In genomic region chr22:43446881-43447280, GRCh38 we compare ENCODE assay signal across 15 cellular contexts. TPM values are rescaled to one million over a fixed set of nuclear protein-coding genes. Genes with fewer than 3 reads are reported as not detected.
DNase-seq lines count a peak whose midpoint lies in the region; ATAC-seq and TF ChIP-seq lines count a peak whose summit lies in the region.
"Had no signal": no experiment of that assay in that cellular context is flagged by ENCODE, and none has a peak within 500 bp of the region (broad histone marks: within the 10 kb centered on the region; RNA-seq: fewer than 3 reads in every experiment).

No MANE protein-coding gene starts in this region.

- H3K4me3 Mint-ChIP-seq in natural killer cell, result no peak overlapping the region
- H3K4me3 Mint-ChIP-seq: B cell; T-helper 1 cell treated with Interleukin-12 subunit alpha and Interleukin-12 subunit beta and Interleukin-4 antibody, amounts not matched to agents 30 μg/mL and 1 μg/mL, for 36 hours had no signal

- H3K4me1 Mint-ChIP-seq in natural killer cell, result no peaks in the 10 kb centered on the region

- no peak overlapping the region for H3K27ac Mint-ChIP-seq in natural killer cell
- H3K27ac Mint-ChIP-seq: B cell; T-helper 1 cell treated with Interleukin-12 subunit alpha and Interleukin-12 subunit beta and Interleukin-4 antibody, amounts not matched to agents 30 μg/mL and 1 μg/mL, for 36 hours had no signal

- H3K9me3 ChIP-seq in BLaER1, result no peaks in the 10 kb centered on the region

- DNase-seq in NCI-H1092 (lab: John Stamatoyannopoulos, UW), result peak; percentile 74
- peak; percentile 91 for DNase-seq in NCI-H345 (lab: John Stamatoyannopoulos, UW)
- no peak for DNase-seq in epithelial cell of proximal tubule (ENCODE audit: low read depth)
- DNase-seq in GF-D8 (lab: John Stamatoyannopoulos, UW), result no peak
- DNase-seq in coronary artery (ENCODE audit: low spot score), result no peak
- no peak for DNase-seq in natural killer cell
- DNase-seq: activated naive CD4-positive, alpha-beta T cell treated with anti-CD3 and anti-CD28 coated beads, Interleukin-2, amount 50 U/mL, for 16 hours; cerebellar nuclear complex; naive B cell; NK-92 treated with Interleukin-12 subunit alpha and Interleukin-12 subunit beta, amount 100 ng/mL, for 24 hours had no signal

- no peak overlapping the region for H3K4me3 ChIP-seq in BLaER1
- no peak overlapping the region for H3K4me3 ChIP-seq in epithelial cell of proximal tubule (ENCODE audit: low read depth, low read length)
- no peak overlapping the region for H3K4me3 ChIP-seq in coronary artery

- H3K9me3 Mint-ChIP-seq in natural killer cell, result no peaks in the 10 kb centered on the region
- H3K9me3 Mint-ChIP-seq: T-helper 1 cell treated with Interleukin-12 subunit alpha and Interleukin-12 subunit beta and Interleukin-4 antibody, amounts not matched to agents 30 μg/mL and 1 μg/mL, for 36 hours had no signal

- H3K4me2 ChIP-seq in BLaER1, result peak overlapping the region; percentile 83

- intact Hi-C loops in natural killer cell (cut with micrococcal nuclease), result no loop called here

- no peak for TF ChIP-seq POLR2A in GM18505 (IDR thresholded peaks at IDR 0.05; ENCODE audit: borderline replicate concordance, extremely low read depth, insufficient read depth, insufficient read length)

- ATAC-seq in GM18505 (IDR thresholded peaks at IDR 0.05; ENCODE audit: unreplicated experiment) (no peak), natural killer cell (no peak)

- peaks cover 68% of the 10 kb centered on the region for H3K4me1 ChIP-seq in BLaER1

- no peaks in the 10 kb centered on the region for H3K36me3 Mint-ChIP-seq in natural killer cell
- H3K36me3 Mint-ChIP-seq: naive B cell had no signal

- TF ChIP-seq CTCF in epithelial cell of proximal tubule (conservative IDR thresholded peaks at IDR 0.05; ENCODE audit: low read depth, low read length) (peak; percentile 10), coronary artery (IDR thresholded peaks at IDR 0.05) (no peak), natural killer cell (IDR thresholded peaks at IDR 0.05) (no peak)

- peak overlapping the region; percentile 60 for H3K27ac ChIP-seq in BLaER1
- H3K27ac ChIP-seq in coronary artery, result no peak overlapping the region

- H3K27me3 Mint-ChIP-seq in natural killer cell (ENCODE audit: low read depth in 2 of 2), result peaks cover 9 to 10% of the 10 kb centered on the region in 2 donors

- 0 out of 2 replicates have a peak overlapping the region, but pooled peaks have one; percentile 29 for H3K9ac ChIP-seq in BLaER1

- no peaks in the 10 kb centered on the region for H4K20me1 ChIP-seq in BLaER1

- no peaks in the 10 kb centered on the region for H3K27me3 ChIP-seq in BLaER1

- H3K36me3 ChIP-seq in BLaER1, result no peaks in the 10 kb centered on the region

RNA-seq across cellular contexts. Expression of gene MPPED1, which starts 35.1 kb away (rescaled TPM):
- not detected in 2 replicates for total RNA-seq in epithelial cell of proximal tubule
- not detected for total RNA-seq in natural killer cell
- total RNA-seq: activated CD8-positive, alpha-beta memory T cell treated with anti-CD3 and anti-CD28 coated beads for 36 hours; B cell had no signal

Comparison
In these comparisons a context has a peak if more than half of its experiments do, and no peak if none do; other contexts are left out.
1. DNase-seq: peak in NCI-H1092 (single experiment) and NCI-H345 (single experiment); none in epithelial cell of proximal tubule (single experiment), GF-D8 (single experiment), coronary artery (single experiment) and natural killer cell (single experiment).